In the genomic region with DNA sequence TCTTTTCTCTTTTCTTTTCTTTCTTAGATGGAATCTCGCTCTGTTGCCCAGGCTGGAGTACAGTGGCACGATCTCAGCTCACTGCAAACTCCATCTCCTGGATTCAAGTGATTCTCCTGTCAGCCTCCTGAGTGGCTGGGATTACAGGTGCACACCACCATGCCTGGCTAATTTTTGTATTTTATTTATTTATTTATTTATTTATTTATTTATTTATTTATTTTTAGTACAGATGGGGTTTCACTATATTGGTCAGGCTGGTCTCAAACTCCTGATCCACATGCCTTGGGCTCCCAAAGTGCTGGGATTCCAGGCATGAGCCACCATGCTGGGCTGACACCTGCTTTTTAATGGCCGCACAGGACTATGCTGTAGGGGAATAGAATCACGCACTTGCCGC, we compare ENCODE assay signal across 2 cellular contexts. TPM values are rescaled to one million over a fixed set of nuclear protein-coding genes. Genes with fewer than 3 reads are reported as not detected.
"Had no signal": no experiment of that assay in that cellular context is flagged by ENCODE, and none has a peak within 500 bp of the region (broad histone marks: within the 10 kb centered on the region; RNA-seq: fewer than 3 reads in every experiment).

No MANE protein-coding gene starts in this region.

RNA-seq across cellular contexts. Expression of gene GPR78, which starts 3.6 kb away (rescaled TPM):
- total RNA-seq: MCF 10A, NCI-H460 had no signal

RNA-seq across cellular contexts. Expression of gene CPZ, which starts 16.0 kb away (rescaled TPM):
- total RNA-seq: MCF 10A had no signal
